Comparison of ENCODE assay signal across 17 cellular contexts in genomic region chr2:45965841-45966498, GRCh38.
A peak's percentile ranks its signal among the peaks of the same experiment; 100 is the strongest.
DNase-seq lines count a peak whose midpoint lies in the region; ATAC-seq, FAIRE-seq and TF ChIP-seq lines count a peak whose summit lies in the region.
"Had no signal": no experiment of that assay in that cellular context is flagged by ENCODE, and none has a peak within 500 bp of the region (broad histone marks: within the 10 kb centered on the region; RNA-seq: fewer than 3 reads in every experiment).

No MANE protein-coding gene starts in this region.

- CTCF ChIA-PET in Panc1 (lab: Charles Lee) = no interaction called here
- CTCF ChIA-PET in HEK293T (lab: Yijun Ruan, JAX) = no interaction called here

- H3K27me3 ChIP-seq in Panc1 (ENCODE audit: control insufficient read depth, insufficient read depth, low read length) = no peaks in the 10 kb centered on the region

- no peak for TF ChIP-seq CTCF in Panc1 (IDR thresholded peaks at IDR 0.05)

- DNase-seq in HTR-8/SVneo (ENCODE audit: insufficient read length, low spot score) (no peak), Panc1 (ENCODE audit: low read depth, low spot score) (no peak), left lobe of liver (ENCODE audit: low spot score) (peak; percentile 24), NCI-H2227 (lab: John Stamatoyannopoulos, UW; ENCODE audit: unreplicated experiment) (no peak), KBM-7 (no peak), HEK293T (ENCODE audit: extremely low spot score) (no peak)
- DNase-seq in stimulated activated naive B cell treated with anti-CD40 and anti-IgM and Interleukin-4, amounts not matched to agents 10 μg/mL and 1 μg/mL and 100 μg/mL, for 72 hours = no peak
- DNase-seq: ACHN, AML-193, Caco-2, NCI-H187 treated with DMSO at 0.1 percent for 48 hours, NCI-H446, NCI-H748 treated with DMSO at 0.1 percent for 48 hours, PC-3, SW 1271 had no signal

- no peaks in the 10 kb centered on the region for H3K36me3 ChIP-seq in Panc1 (ENCODE audit: control insufficient read depth, insufficient read depth, low read length)

- H3K9me3 ChIP-seq in Panc1 (ENCODE audit: control insufficient read depth, insufficient read depth, low read depth, low read length) = no peaks in the 10 kb centered on the region
- H3K9me3 ChIP-seq: Caco-2 had no signal

- H3K4me3 Mint-ChIP-seq in stimulated activated naive B cell treated with anti-CD40 and anti-IgM and Interleukin-4, amounts not matched to agents 10 μg/mL and 1 μg/mL and 100 μg/mL, for 72 hours = no peak overlapping the region

- peaks cover 37 to 74% of the 10 kb centered on the region in 2 donors for H3K4me1 Mint-ChIP-seq in stimulated activated naive B cell treated with anti-CD40 and anti-IgM and Interleukin-4, amounts not matched to agents 10 μg/mL and 1 μg/mL and 100 μg/mL, for 72 hours

- in situ Hi-C loops in Panc1 (cut with HindIII; ENCODE audit: low pct_unique_long_range_greater_than_20kb, low sequenced_read_pairs) = no loop called here
- in situ Hi-C loops in KBM-7 (cut with MboI; ENCODE audit: low pct_unique_long_range_greater_than_20kb, low sequenced_read_pairs) = no loop called here

- H3K36me3 Mint-ChIP-seq in stimulated activated naive B cell treated with anti-CD40 and anti-IgM and Interleukin-4, amounts not matched to agents 10 μg/mL and 1 μg/mL and 100 μg/mL, for 72 hours = peaks cover 4 to 10% of the 10 kb centered on the region in 2 donors

- no peak for ATAC-seq in Panc1
- no peak for ATAC-seq in left lobe of liver
- ATAC-seq in stimulated activated naive B cell treated with anti-CD40 and anti-IgM and Interleukin-4, amounts not matched to agents 10 μg/mL and 1 μg/mL and 100 μg/mL, for 72 hours (replicated peaks) = peak; percentile 12 to 27
- no peak for ATAC-seq in GM18909 (IDR thresholded peaks at IDR 0.05; ENCODE audit: poor library complexity, unreplicated experiment)
- ATAC-seq: PC-3 had no signal

- no peaks in the 10 kb centered on the region for H3K27me3 Mint-ChIP-seq in stimulated activated naive B cell treated with anti-CD40 and anti-IgM and Interleukin-4, amounts not matched to agents 10 μg/mL and 1 μg/mL and 100 μg/mL, for 72 hours

- intact Hi-C loops in Panc1 (cut with micrococcal nuclease; ENCODE audit: unreplicated experiment) = no loop called here

- POLR2A ChIA-PET in Panc1 (lab: Charles Lee) (no interaction called here), HEK293T (lab: Yijun Ruan, JAX) (no interaction called here)

- FAIRE-seq in HTR-8/SVneo (lab: Jason Lieb, UNC) = peak; percentile 69
- FAIRE-seq: H54 had no signal

- no peak overlapping the region for H3K4me3 ChIP-seq in Panc1 (ENCODE audit: low read depth in 2 of 2, low read length in 2 of 2)

- peak overlapping the region; percentile 83; the same call in 1 of the 2 replicates for H3K27ac ChIP-seq in Panc1 (ENCODE audit: low read length)

- H3K27ac Mint-ChIP-seq in stimulated activated naive B cell treated with anti-CD40 and anti-IgM and Interleukin-4, amounts not matched to agents 10 μg/mL and 1 μg/mL and 100 μg/mL, for 72 hours = no peak overlapping the region

- no TSS peak for BruUV-seq in Panc1 (replicated peaks; lab: Mats Ljungman, UMichigan)

- H3K9me3 Mint-ChIP-seq in stimulated activated naive B cell treated with anti-CD40 and anti-IgM and Interleukin-4, amounts not matched to agents 10 μg/mL and 1 μg/mL and 100 μg/mL, for 72 hours = no peaks in the 10 kb centered on the region

- H3K4me1 ChIP-seq in Panc1 (ENCODE audit: control insufficient read depth, insufficient read depth, low read length) = peaks cover 45% of the 10 kb centered on the region

TF ChIP-seq in HEK293T, 16 proteins besides CTCF, POLR2A, EP300 and RAD21:
- TF ChIP-seq TARDBP (IDR thresholded peaks at IDR 0.05) = no peak
- no peak for TF ChIP-seq ARNT (IDR thresholded peaks at IDR 0.05)
- TF ChIP-seq NFRKB (IDR thresholded peaks at IDR 0.05) = no peak
- TF ChIP-seq CTBP1 (IDR thresholded peaks at IDR 0.05; ENCODE audit: borderline replicate concordance) = no peak
- TF ChIP-seq ZNF384 (IDR thresholded peaks at IDR 0.05) = no peak
- no peak for TF ChIP-seq BHLHE40 (IDR thresholded peaks at IDR 0.05; ENCODE audit: borderline replicate concordance)
TF ChIP-seq in HEK293T: peak in this region for 0.

Comparison
In these comparisons a context has a peak if more than half of its experiments do, and no peak if none do; other contexts are left out.
1. ATAC-seq: peak in stimulated activated naive B cell treated with anti-CD40 and anti-IgM and Interleukin-4, amounts not matched to agents 10 μg/mL and 1 μg/mL and 100 μg/mL, for 72 hours (2 of 2); none in Panc1 (single experiment), left lobe of liver (single experiment) and GM18909 (single experiment).